ENCODE assay signal across 8 cellular contexts in the genomic region with DNA sequence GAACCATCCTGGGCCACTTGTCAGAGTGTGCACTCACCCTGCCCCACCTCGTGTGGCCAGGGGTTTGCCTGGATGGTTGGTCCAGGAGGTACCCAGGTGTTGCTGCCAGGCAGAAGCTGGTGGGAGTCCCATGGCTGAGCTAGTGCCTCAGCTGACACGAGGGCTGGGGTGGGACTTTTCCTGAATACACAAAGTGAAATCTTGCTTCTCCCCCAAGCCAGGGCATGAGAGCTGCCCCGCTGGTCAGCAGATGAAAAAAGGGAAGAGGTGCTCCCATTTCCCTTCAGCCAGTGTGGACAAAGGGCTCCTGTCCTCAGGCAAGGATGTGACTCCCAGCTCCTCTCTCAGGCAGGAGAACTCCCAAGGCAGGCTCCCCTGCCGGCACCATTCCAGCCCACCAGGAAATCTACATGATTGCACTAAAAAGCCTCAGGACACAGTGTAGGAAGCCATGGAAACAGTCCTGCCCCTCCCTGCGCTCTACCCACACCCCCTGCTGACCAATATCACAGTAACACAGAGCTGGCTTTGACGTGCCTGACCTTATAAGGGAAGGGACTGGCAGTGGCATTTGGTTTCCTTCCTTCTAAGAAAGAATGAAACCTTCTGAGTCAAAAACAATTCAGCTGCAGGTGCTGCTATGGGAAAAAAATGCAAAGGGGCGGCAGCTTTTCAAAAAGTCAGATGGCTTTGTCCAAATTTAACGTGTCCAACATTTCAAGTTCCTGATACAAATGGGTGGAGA. TPM values are rescaled to one million over a fixed set of nuclear protein-coding genes. Genes with fewer than 3 reads are reported as not detected.
DNase-seq lines count a peak whose midpoint lies in the region; ATAC-seq and TF ChIP-seq lines count a peak whose summit lies in the region.

No MANE protein-coding gene starts in this region.

- WGBS in hepatocyte (ENCODE audit: low lambda C conversion rate, missing lambda C conversion rate): 34% methylated on average over 8 of the region's 8 CpGs

- H3K9me3 ChIP-seq in ascending aorta: no peaks in the 10 kb centered on the region
- H3K9me3 ChIP-seq in hepatocyte (ENCODE audit: low read depth): no peaks in the 10 kb centered on the region
- H3K9me3 ChIP-seq in skeletal muscle tissue (ENCODE audit: control insufficient read depth in 3 of 3, low read length in 3 of 3): no peaks in the 10 kb centered on the region

- TF ChIP-seq CTCF in AG10803 (conservative IDR thresholded peaks at IDR 0.05; ENCODE audit: low read length): peak; percentile 6; the same call in 1 of the 2 replicates
- peak in 2 of 3 experiments; percentile 27 to 32 for TF ChIP-seq CTCF in ascending aorta (IDR thresholded peaks at IDR 0.05)
- no peak for TF ChIP-seq CTCF in hepatocyte (IDR thresholded peaks at IDR 0.05; ENCODE audit: poor library complexity)

- H3K4me1 ChIP-seq in ascending aorta: peaks cover 0 to 14% of the 10 kb centered on the region in 2 donors
- peaks cover 2% of the 10 kb centered on the region for H3K4me1 ChIP-seq in hepatocyte (ENCODE audit: insufficient read depth)
- H3K4me1 ChIP-seq in skeletal muscle tissue (ENCODE audit: control insufficient read depth in 3 of 3, insufficient read depth in 3 of 3, low read length in 3 of 3): peaks cover 21 to 27% (median 26%) of the 10 kb centered on the region in 3 donors

- H3K4me2 ChIP-seq in hepatocyte: no peak overlapping the region

- no peak overlapping the region for H3K4me3 ChIP-seq in AG10803 (ENCODE audit: low read length)
- no peak overlapping the region for H3K4me3 ChIP-seq in ascending aorta
- no peak overlapping the region for H3K4me3 ChIP-seq in hepatocyte
- H3K4me3 ChIP-seq in skeletal muscle tissue (ENCODE audit: low read length in 3 of 3): no peak overlapping the region

- no peaks in the 10 kb centered on the region for H4K20me1 ChIP-seq in hepatocyte (ENCODE audit: insufficient read depth, poor library complexity, severe bottlenecking)

- intact Hi-C loops in ascending aorta (cut with DNase I): loop anchor here (5.0 to 10.0 kb wide), 2 partner anchors 266 to 383 kb away; partner anchors contain the start of gene MYO5A

- peak overlapping the region; percentile 65 to 81 for H3K27ac ChIP-seq in ascending aorta
- H3K27ac ChIP-seq in hepatocyte: peak overlapping the region; percentile 39
- peak overlapping the region; percentile 68 for H3K27ac ChIP-seq in skeletal muscle tissue (ENCODE audit: low read depth, low read length)

- peak; percentile 97 for ATAC-seq in GM18873 (IDR thresholded peaks at IDR 0.05; ENCODE audit: low FRiP score, unreplicated experiment)
- ATAC-seq in HG03064 (IDR thresholded peaks at IDR 0.05; ENCODE audit: low read depth, unreplicated experiment): peak; percentile 93

- H3K79me2 ChIP-seq in hepatocyte: no peaks in the 10 kb centered on the region

- DNase-seq in AG10803 (ENCODE audit: low read depth) (peak; percentile 64), RPMI7951 (ENCODE audit: low read depth) (peak; percentile 98), ascending aorta (ENCODE audit: low spot score in 2 of 2) (peak; percentile 67 to 89), hepatocyte (ENCODE audit: low spot score) (peak; percentile 58), NCI-H2029 (lab: John Stamatoyannopoulos, UW) (no peak)

- H3K9ac ChIP-seq in skeletal muscle tissue (ENCODE audit: low read depth in 1 of 3, low read length in 3 of 3): no peak overlapping the region

- no peaks in the 10 kb centered on the region for H3K36me3 ChIP-seq in ascending aorta
- no peaks in the 10 kb centered on the region for H3K36me3 ChIP-seq in hepatocyte (replicated peaks; ENCODE audit: insufficient read depth, low read depth)
- no peaks in the 10 kb centered on the region for H3K36me3 ChIP-seq in skeletal muscle tissue (ENCODE audit: control insufficient read depth in 3 of 3, insufficient read depth in 3 of 3, low read length in 3 of 3)

- H3K27me3 ChIP-seq in ascending aorta: no peaks in the 10 kb centered on the region
- H3K27me3 ChIP-seq in hepatocyte: no peaks in the 10 kb centered on the region
- H3K27me3 ChIP-seq in skeletal muscle tissue (ENCODE audit: control insufficient read depth in 3 of 3, insufficient read depth in 3 of 3, low read length in 3 of 3): no peaks in the 10 kb centered on the region

- H3K9me2 ChIP-seq in hepatocyte (replicated peaks; ENCODE audit: insufficient read depth): no peaks in the 10 kb centered on the region

- no peak overlapping the region for H2AFZ ChIP-seq in hepatocyte

RNA-seq across cellular contexts. Expression of gene MYO5C, which starts 33.9 kb away (rescaled TPM):
- total RNA-seq in RPMI7951 (2014; rRNA removed; shearing (Covaris generic)): 1.2 and 1.3 TPM in 2 replicates
- total RNA-seq in ascending aorta (11.0 TPM), hepatocyte (15.7 and 18.2 TPM in 2 replicates), skeletal muscle tissue (3.7 TPM)
- 6.7 and 10.2 TPM in 2 replicates for polyA plus RNA-seq in hepatocyte
